ENCODE assay signal across 12 cellular contexts in the genomic region with DNA sequence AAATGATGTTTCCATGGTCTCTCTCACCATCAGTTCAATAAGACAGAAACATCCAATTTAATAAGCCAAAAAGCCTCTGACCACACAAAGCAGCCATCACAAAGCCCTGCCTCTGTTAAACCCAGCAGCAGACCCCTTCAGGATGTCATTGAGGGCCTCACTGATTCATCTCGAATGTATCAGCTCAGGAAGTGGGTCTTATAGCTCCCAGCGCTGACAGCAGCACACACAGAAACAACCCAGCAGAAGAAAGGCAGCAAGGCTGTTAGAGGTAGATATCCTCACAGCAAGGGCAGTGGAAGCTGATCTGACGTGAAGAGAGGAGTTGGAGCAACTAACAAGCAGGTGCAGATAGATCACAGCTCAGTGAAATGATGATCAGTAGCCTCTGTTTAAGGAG.
DNase-seq lines count a peak whose midpoint lies in the region; ATAC-seq and TF ChIP-seq lines count a peak whose summit lies in the region.
"Had no signal": no experiment of that assay in that cellular context is flagged by ENCODE, and none has a peak within 500 bp of the region (broad histone marks: within the 10 kb centered on the region; RNA-seq: fewer than 3 reads in every experiment).

No MANE protein-coding gene starts in this region.

- H3K4me3 Mint-ChIP-seq in activated CD8-positive, alpha-beta T cell treated with anti-CD3 and anti-CD28 coated beads, Interleukin-2, amount 10 ng/mL, durations not matched to agents 7 days and 5 days = peak overlapping the region; percentile 16
- H3K4me3 Mint-ChIP-seq in activated CD8-positive, alpha-beta T cell treated with anti-CD3 and anti-CD28 coated beads for 36 hours = no peak overlapping the region
- peak overlapping the region; percentile 21 for H3K4me3 Mint-ChIP-seq in natural killer cell
- no peak overlapping the region for H3K4me3 Mint-ChIP-seq in stimulated activated effector memory CD8-positive, alpha-beta T cell treated with anti-CD3 and anti-CD28 coated beads, Interleukin-12 subunit alpha, Interleukin-12 subunit beta, amount 100 ng/mL, for 72 hours
- H3K4me3 Mint-ChIP-seq: B cell; CD8-positive, alpha-beta T cell had no signal

- H3K27me3 Mint-ChIP-seq in activated CD8-positive, alpha-beta T cell treated with anti-CD3 and anti-CD28 coated beads, Interleukin-2, amount 10 ng/mL, durations not matched to agents 7 days and 5 days (ENCODE audit: low read depth) = peaks cover 19% of the 10 kb centered on the region
- H3K27me3 Mint-ChIP-seq in activated CD8-positive, alpha-beta T cell treated with anti-CD3 and anti-CD28 coated beads for 36 hours = peaks cover 2% of the 10 kb centered on the region
- H3K27me3 Mint-ChIP-seq in natural killer cell (ENCODE audit: low read depth in 2 of 2) = no peaks in the 10 kb centered on the region

- peak; percentile 67 for ATAC-seq in activated CD8-positive, alpha-beta T cell treated with anti-CD3 and anti-CD28 coated beads, Interleukin-2, amount 10 ng/mL, durations not matched to agents 7 days and 5 days
- ATAC-seq in activated CD8-positive, alpha-beta T cell treated with anti-CD3 and anti-CD28 coated beads for 36 hours = no peak
- peak in 1 of 3 donors; percentile 52 for ATAC-seq in natural killer cell
- ATAC-seq in stimulated activated effector memory CD8-positive, alpha-beta T cell treated with anti-CD3 and anti-CD28 coated beads, Interleukin-12 subunit alpha, Interleukin-12 subunit beta, amount 100 ng/mL, for 72 hours = peak; percentile 69
- ATAC-seq: CD8-positive, alpha-beta T cell had no signal

- peak overlapping the region; percentile 80 for H3K27ac Mint-ChIP-seq in activated CD8-positive, alpha-beta T cell treated with anti-CD3 and anti-CD28 coated beads, Interleukin-2, amount 10 ng/mL, durations not matched to agents 7 days and 5 days
- H3K27ac Mint-ChIP-seq in activated CD8-positive, alpha-beta T cell treated with anti-CD3 and anti-CD28 coated beads for 36 hours = no peak overlapping the region
- peak overlapping the region; percentile 49 to 59 for H3K27ac Mint-ChIP-seq in natural killer cell
- H3K27ac Mint-ChIP-seq in stimulated activated effector memory CD8-positive, alpha-beta T cell treated with anti-CD3 and anti-CD28 coated beads, Interleukin-12 subunit alpha, Interleukin-12 subunit beta, amount 100 ng/mL, for 72 hours = peak overlapping the region; percentile 30
- H3K27ac Mint-ChIP-seq: B cell; CD8-positive, alpha-beta T cell had no signal

- intact Hi-C loops in activated CD8-positive, alpha-beta T cell treated with anti-CD3 and anti-CD28 coated beads for 36 hours (cut with micrococcal nuclease) = no loop called here
- intact Hi-C loops in natural killer cell (cut with micrococcal nuclease) = no loop called here

- H3K4me1 Mint-ChIP-seq in activated CD8-positive, alpha-beta T cell treated with anti-CD3 and anti-CD28 coated beads, Interleukin-2, amount 10 ng/mL, durations not matched to agents 7 days and 5 days (ENCODE audit: low read depth) = peaks cover 55% of the 10 kb centered on the region
- no peaks in the 10 kb centered on the region for H3K4me1 Mint-ChIP-seq in activated CD8-positive, alpha-beta T cell treated with anti-CD3 and anti-CD28 coated beads for 36 hours (ENCODE audit: low read depth)
- peaks cover 14 to 47% of the 10 kb centered on the region in 2 donors for H3K4me1 Mint-ChIP-seq in natural killer cell
- H3K4me1 Mint-ChIP-seq in stimulated activated effector memory CD8-positive, alpha-beta T cell treated with anti-CD3 and anti-CD28 coated beads, Interleukin-12 subunit alpha, Interleukin-12 subunit beta, amount 100 ng/mL, for 72 hours = peaks cover 27% of the 10 kb centered on the region
- H3K4me1 Mint-ChIP-seq: B cell had no signal

- DNase-seq in activated CD8-positive, alpha-beta T cell treated with anti-CD3 and anti-CD28 coated beads, Interleukin-2, amount 10 ng/mL, durations not matched to agents 7 days and 5 days = peak; percentile 39
- DNase-seq in activated CD8-positive, alpha-beta T cell treated with anti-CD3 and anti-CD28 coated beads for 36 hours = no peak
- DNase-seq in KG1 (lab: John Stamatoyannopoulos, UW) (peak; percentile 56), natural killer cell (no peak), hepatic stellate cell (ENCODE audit: low spot score) (no peak), cerebellar cortex (ENCODE audit: low spot score) (no peak)
- DNase-seq in stimulated activated effector memory CD8-positive, alpha-beta T cell treated with anti-CD3 and anti-CD28 coated beads, Interleukin-12 subunit alpha, Interleukin-12 subunit beta, amount 100 ng/mL, for 72 hours (ENCODE audit: low spot score in 2 of 2) = no peak
- DNase-seq: Calu3; CD8-positive, alpha-beta T cell; DMS79 treated with DMSO at 0.1 percent for 48 hours; GF-D8 had no signal

- POLR2A ChIA-PET in activated CD8-positive, alpha-beta T cell treated with anti-CD3 and anti-CD28 coated beads, Interleukin-2, amount 10 ng/mL, durations not matched to agents 7 days and 5 days (lab: Charles Lee) = no interaction called here
- POLR2A ChIA-PET in activated CD8-positive, alpha-beta T cell treated with anti-CD3 and anti-CD28 coated beads for 36 hours (lab: Charles Lee) = no interaction called here

- peaks cover 7% of the 10 kb centered on the region for H3K36me3 Mint-ChIP-seq in activated CD8-positive, alpha-beta T cell treated with anti-CD3 and anti-CD28 coated beads, Interleukin-2, amount 10 ng/mL, durations not matched to agents 7 days and 5 days (ENCODE audit: low read depth)
- no peaks in the 10 kb centered on the region for H3K36me3 Mint-ChIP-seq in activated CD8-positive, alpha-beta T cell treated with anti-CD3 and anti-CD28 coated beads for 36 hours (ENCODE audit: low read depth)
- H3K36me3 Mint-ChIP-seq in natural killer cell = no peaks in the 10 kb centered on the region
- H3K36me3 Mint-ChIP-seq in stimulated activated effector memory CD8-positive, alpha-beta T cell treated with anti-CD3 and anti-CD28 coated beads, Interleukin-12 subunit alpha, Interleukin-12 subunit beta, amount 100 ng/mL, for 72 hours = no peaks in the 10 kb centered on the region
- H3K36me3 Mint-ChIP-seq: CD8-positive, alpha-beta T cell had no signal

- TF ChIP-seq CTCF in activated CD8-positive, alpha-beta T cell treated with anti-CD3 and anti-CD28 coated beads for 36 hours (IDR thresholded peaks at IDR 0.05) = no peak
- no peak for TF ChIP-seq CTCF in natural killer cell (IDR thresholded peaks at IDR 0.05)

- CTCF ChIA-PET in activated CD8-positive, alpha-beta T cell treated with anti-CD3 and anti-CD28 coated beads, Interleukin-2, amount 10 ng/mL, durations not matched to agents 7 days and 5 days (lab: Charles Lee) = no interaction called here
- CTCF ChIA-PET in activated CD8-positive, alpha-beta T cell treated with anti-CD3 and anti-CD28 coated beads for 36 hours (lab: Charles Lee) = no interaction called here

- H3K9me3 Mint-ChIP-seq in activated CD8-positive, alpha-beta T cell treated with anti-CD3 and anti-CD28 coated beads, Interleukin-2, amount 10 ng/mL, durations not matched to agents 7 days and 5 days (ENCODE audit: insufficient read depth) = no peaks in the 10 kb centered on the region
- H3K9me3 Mint-ChIP-seq in activated CD8-positive, alpha-beta T cell treated with anti-CD3 and anti-CD28 coated beads for 36 hours = no peaks in the 10 kb centered on the region
- no peaks in the 10 kb centered on the region for H3K9me3 Mint-ChIP-seq in natural killer cell
- H3K9me3 Mint-ChIP-seq in stimulated activated effector memory CD8-positive, alpha-beta T cell treated with anti-CD3 and anti-CD28 coated beads, Interleukin-12 subunit alpha, Interleukin-12 subunit beta, amount 100 ng/mL, for 72 hours = no peaks in the 10 kb centered on the region
- H3K9me3 Mint-ChIP-seq: CD8-positive, alpha-beta T cell had no signal

Comparison
In these comparisons a context has a peak if more than half of its experiments do, and no peak if none do; other contexts are left out.
1. DNase-seq: peak in activated CD8-positive, alpha-beta T cell treated with anti-CD3 and anti-CD28 coated beads, Interleukin-2, amount 10 ng/mL, durations not matched to agents 7 days and 5 days (single experiment) and KG1 (single experiment); none in activated CD8-positive, alpha-beta T cell treated with anti-CD3 and anti-CD28 coated beads for 36 hours (single experiment), natural killer cell (single experiment), stimulated activated effector memory CD8-positive, alpha-beta T cell treated with anti-CD3 and anti-CD28 coated beads, Interleukin-12 subunit alpha, Interleukin-12 subunit beta, amount 100 ng/mL, for 72 hours (0 of 2), hepatic stellate cell (single experiment) and cerebellar cortex (single experiment).
2. H3K4me3 Mint-ChIP-seq: peak in activated CD8-positive, alpha-beta T cell treated with anti-CD3 and anti-CD28 coated beads, Interleukin-2, amount 10 ng/mL, durations not matched to agents 7 days and 5 days (single experiment) and natural killer cell (single experiment); none in activated CD8-positive, alpha-beta T cell treated with anti-CD3 and anti-CD28 coated beads for 36 hours (single experiment) and stimulated activated effector memory CD8-positive, alpha-beta T cell treated with anti-CD3 and anti-CD28 coated beads, Interleukin-12 subunit alpha, Interleukin-12 subunit beta, amount 100 ng/mL, for 72 hours (single experiment).